1 cellular context compared by ENCODE assay signal in the genomic region with DNA sequence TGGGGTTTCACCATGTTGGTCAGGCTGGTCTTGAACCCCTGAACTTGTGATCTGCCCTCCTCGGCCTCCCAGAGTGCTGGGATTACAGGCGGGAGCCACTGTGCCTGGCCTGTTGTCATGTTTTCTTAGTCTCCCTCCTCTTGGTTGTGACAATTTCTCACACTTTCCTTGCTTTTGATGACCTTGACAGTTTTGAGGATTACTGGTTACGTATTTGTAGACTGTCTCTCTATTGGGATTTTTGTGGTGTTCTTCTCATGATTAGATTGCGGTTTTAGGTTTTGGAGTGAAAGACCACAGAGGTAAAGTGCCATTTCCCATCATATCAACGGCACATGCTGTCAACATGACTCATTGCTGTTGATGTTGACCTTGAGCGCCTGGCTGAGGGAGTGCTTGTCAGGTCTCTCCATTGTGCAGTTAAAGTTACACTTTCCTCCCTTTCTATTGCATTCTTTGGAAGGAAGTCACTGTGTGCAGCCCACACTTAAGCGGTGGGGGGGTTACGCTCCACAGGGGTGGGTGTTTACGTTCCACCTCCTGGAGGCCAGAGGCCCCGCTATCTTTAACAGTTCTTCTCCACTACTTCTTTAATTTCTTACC.
A peak's percentile ranks its signal among the peaks of the same experiment; 100 is the strongest.
TF ChIP-seq lines count a peak whose summit lies in the region.

No MANE protein-coding gene starts in this region.

TF ChIP-seq in K562, 482 proteins besides CTCF, POLR2A, EP300 and RAD21 (continued from another document):
- TF ChIP-seq HNRNPK (IDR thresholded peaks at IDR 0.05; ENCODE audit: low read depth, low read length, poor library complexity, severe bottlenecking): no peak
- TF ChIP-seq ZNF253 (CRISPR knock-in tag; conservative IDR thresholded peaks at IDR 0.05): no peak
- TF ChIP-seq SIRT6 (IDR thresholded peaks at IDR 0.05; ENCODE audit: low read depth, low read length): no peak
- TF ChIP-seq ZSCAN29 (IDR thresholded peaks at IDR 0.05): no peak
- no peak for TF ChIP-seq ZNF24 (IDR thresholded peaks at IDR 0.05)
- no peak; the same call in 1 of the 2 replicates for TF ChIP-seq FOXM1 (IDR thresholded peaks at IDR 0.05; ENCODE audit: low read depth)
- TF ChIP-seq FOXM1 (CRISPR knock-in tag; IDR thresholded peaks at IDR 0.05; ENCODE audit: low read depth): no peak
- TF ChIP-seq ZNF408 (CRISPR knock-in tag; IDR thresholded peaks at IDR 0.05; ENCODE audit: low read depth): no peak
- TF ChIP-seq, protein P1, sequence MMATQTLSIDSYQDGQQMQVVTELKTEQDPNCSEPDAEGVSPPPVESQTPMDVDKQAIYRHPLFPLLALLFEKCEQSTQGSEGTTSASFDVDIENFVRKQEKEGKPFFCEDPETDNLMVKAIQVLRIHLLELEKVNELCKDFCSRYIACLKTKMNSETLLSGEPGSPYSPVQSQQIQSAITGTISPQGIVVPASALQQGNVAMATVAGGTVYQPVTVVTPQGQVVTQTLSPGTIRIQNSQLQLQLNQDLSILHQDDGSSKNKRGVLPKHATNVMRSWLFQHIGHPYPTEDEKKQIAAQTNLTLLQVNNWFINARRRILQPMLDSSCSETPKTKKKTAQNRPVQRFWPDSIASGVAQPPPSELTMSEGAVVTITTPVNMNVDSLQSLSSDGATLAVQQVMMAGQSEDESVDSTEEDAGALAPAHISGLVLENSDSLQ (IDR thresholded peaks at IDR 0.05): peak; percentile 83
- TF ChIP-seq, protein P2, sequence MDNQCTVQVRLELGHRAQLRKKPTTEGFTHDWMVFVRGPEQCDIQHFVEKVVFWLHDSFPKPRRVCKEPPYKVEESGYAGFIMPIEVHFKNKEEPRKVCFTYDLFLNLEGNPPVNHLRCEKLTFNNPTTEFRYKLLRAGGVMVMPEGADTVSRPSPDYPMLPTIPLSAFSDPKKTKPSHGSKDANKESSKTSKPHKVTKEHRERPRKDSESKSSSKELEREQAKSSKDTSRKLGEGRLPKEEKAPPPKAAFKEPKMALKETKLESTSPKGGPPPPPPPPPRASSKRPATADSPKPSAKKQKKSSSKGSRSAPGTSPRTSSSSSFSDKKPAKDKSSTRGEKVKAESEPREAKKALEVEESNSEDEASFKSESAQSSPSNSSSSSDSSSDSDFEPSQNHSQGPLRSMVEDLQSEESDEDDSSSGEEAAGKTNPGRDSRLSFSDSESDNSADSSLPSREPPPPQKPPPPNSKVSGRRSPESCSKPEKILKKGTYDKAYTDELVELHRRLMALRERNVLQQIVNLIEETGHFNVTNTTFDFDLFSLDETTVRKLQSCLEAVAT (IDR thresholded peaks at IDR 0.05): peak in 1 of 2 experiments; percentile 96; a peak in 2 of 4 replicates
- TF ChIP-seq EZH2 (IDR thresholded peaks at IDR 0.05; ENCODE audit: borderline replicate concordance, low read depth, low read length): no peak
- TF ChIP-seq SRSF7 (optimal IDR thresholded peaks at IDR 0.05; ENCODE audit: low read depth, low read length): no peak
- no peak for TF ChIP-seq PRPF4 (IDR thresholded peaks at IDR 0.05; ENCODE audit: insufficient read depth, low read depth, low read length, poor library complexity, severe bottlenecking)
- peak; percentile 90 for TF ChIP-seq ZNF316 (IDR thresholded peaks at IDR 0.05)
- TF ChIP-seq GTF2A2 (tag; IDR thresholded peaks at IDR 0.05): no peak
- TF ChIP-seq ZNF444 (CRISPR knock-in tag; IDR thresholded peaks at IDR 0.05): no peak
- no peak for TF ChIP-seq ZNF445 (CRISPR knock-in tag; IDR thresholded peaks at IDR 0.05; ENCODE audit: low read depth)
- TF ChIP-seq THRAP3 (IDR thresholded peaks at IDR 0.05; ENCODE audit: borderline replicate concordance): no peak
- TF ChIP-seq RUNX1 (IDR thresholded peaks at IDR 0.05; ENCODE audit: low read depth): peak; percentile 89; the same call in 1 of the 2 replicates
- TF ChIP-seq TEAD1 (CRISPR knock-in tag; IDR thresholded peaks at IDR 0.05): peak in 1 of 2 experiments; percentile 78; a peak in 2 of 4 replicates
- TF ChIP-seq ESRRB (CRISPR knock-in tag; IDR thresholded peaks at IDR 0.05; ENCODE audit: borderline replicate concordance): no peak
- no peak for TF ChIP-seq ZNF76 (CRISPR knock-in tag; IDR thresholded peaks at IDR 0.05; ENCODE audit: borderline replicate concordance)
- peak; percentile 83 for TF ChIP-seq CEBPG (CRISPR knock-in tag; IDR thresholded peaks at IDR 0.05)
- TF ChIP-seq CEBPG (tag; conservative IDR thresholded peaks at IDR 0.05 in 1 of 2, IDR thresholded peaks at IDR 0.05 in 1 of 2): no peak; a peak in 1 of 4 replicates
- no peak for TF ChIP-seq MECOM (CRISPR knock-in tag; IDR thresholded peaks at IDR 0.05)
- TF ChIP-seq, protein P3, sequence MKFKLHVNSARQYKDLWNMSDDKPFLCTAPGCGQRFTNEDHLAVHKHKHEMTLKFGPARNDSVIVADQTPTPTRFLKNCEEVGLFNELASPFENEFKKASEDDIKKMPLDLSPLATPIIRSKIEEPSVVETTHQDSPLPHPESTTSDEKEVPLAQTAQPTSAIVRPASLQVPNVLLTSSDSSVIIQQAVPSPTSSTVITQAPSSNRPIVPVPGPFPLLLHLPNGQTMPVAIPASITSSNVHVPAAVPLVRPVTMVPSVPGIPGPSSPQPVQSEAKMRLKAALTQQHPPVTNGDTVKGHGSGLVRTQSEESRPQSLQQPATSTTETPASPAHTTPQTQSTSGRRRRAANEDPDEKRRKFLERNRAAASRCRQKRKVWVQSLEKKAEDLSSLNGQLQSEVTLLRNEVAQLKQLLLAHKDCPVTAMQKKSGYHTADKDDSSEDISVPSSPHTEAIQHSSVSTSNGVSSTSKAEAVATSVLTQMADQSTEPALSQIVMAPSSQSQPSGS (CRISPR knock-in tag; IDR thresholded peaks at IDR 0.05): no peak
- no peak for TF ChIP-seq TAF1 (IDR thresholded peaks at IDR 0.05; ENCODE audit: control insufficient read depth, extremely low read depth, insufficient read depth, low read length, severe bottlenecking)
- no peak for TF ChIP-seq HOXB6 (CRISPR knock-in tag; IDR thresholded peaks at IDR 0.05; ENCODE audit: borderline replicate concordance)
- TF ChIP-seq HEY1 (CRISPR knock-in tag; IDR thresholded peaks at IDR 0.05; ENCODE audit: borderline replicate concordance): no peak
- peak; percentile 80; the same call in 1 of the 2 replicates for TF ChIP-seq CBFB (CRISPR knock-in tag; IDR thresholded peaks at IDR 0.05)
- TF ChIP-seq ZNF79 (CRISPR knock-in tag; IDR thresholded peaks at IDR 0.05; ENCODE audit: low read depth): no peak
- peak; percentile 87 for TF ChIP-seq LEF1 (IDR thresholded peaks at IDR 0.05)
- TF ChIP-seq CHD4 (IDR thresholded peaks at IDR 0.05; ENCODE audit: insufficient read depth, insufficient replicate concordance, low read depth, low read length, poor library complexity, severe bottlenecking): no peak
- TF ChIP-seq MXI1 (IDR thresholded peaks at IDR 0.05; ENCODE audit: low read depth, low read length): no peak
- TF ChIP-seq, protein P4, sequence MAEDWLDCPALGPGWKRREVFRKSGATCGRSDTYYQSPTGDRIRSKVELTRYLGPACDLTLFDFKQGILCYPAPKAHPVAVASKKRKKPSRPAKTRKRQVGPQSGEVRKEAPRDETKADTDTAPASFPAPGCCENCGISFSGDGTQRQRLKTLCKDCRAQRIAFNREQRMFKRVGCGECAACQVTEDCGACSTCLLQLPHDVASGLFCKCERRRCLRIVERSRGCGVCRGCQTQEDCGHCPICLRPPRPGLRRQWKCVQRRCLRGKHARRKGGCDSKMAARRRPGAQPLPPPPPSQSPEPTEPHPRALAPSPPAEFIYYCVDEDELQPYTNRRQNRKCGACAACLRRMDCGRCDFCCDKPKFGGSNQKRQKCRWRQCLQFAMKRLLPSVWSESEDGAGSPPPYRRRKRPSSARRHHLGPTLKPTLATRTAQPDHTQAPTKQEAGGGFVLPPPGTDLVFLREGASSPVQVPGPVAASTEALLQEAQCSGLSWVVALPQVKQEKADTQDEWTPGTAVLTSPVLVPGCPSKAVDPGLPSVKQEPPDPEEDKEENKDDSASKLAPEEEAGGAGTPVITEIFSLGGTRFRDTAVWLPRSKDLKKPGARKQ (CRISPR knock-in tag; IDR thresholded peaks at IDR 0.05): no peak
- no peak for TF ChIP-seq MCM7 (IDR thresholded peaks at IDR 0.05)
